In genomic region chr5:112636751-112637150, GRCh38 we compare ENCODE assay signal across 14 cellular contexts.
"Had no signal": no experiment of that assay in that cellular context is flagged by ENCODE, and none has a peak within 500 bp of the region (broad histone marks: within the 10 kb centered on the region; RNA-seq: fewer than 3 reads in every experiment).

No MANE protein-coding gene starts in this region.

- H3K36me3 ChIP-seq: adrenal gland, ovary, sigmoid colon, suprapubic skin had no signal

- H3K4me3 ChIP-seq: adrenal gland, ovary, sigmoid colon, suprapubic skin had no signal

- H3K4me1 ChIP-seq: adrenal gland, suprapubic skin had no signal

- H3K9me3 Mint-ChIP-seq: T-helper 2 cell treated with Interferon-gamma antibody and Interleukin-4, amounts not matched to agents 5 μg/mL and 100 μg/mL, for 36 hours had no signal

- H3K27ac Mint-ChIP-seq: T-helper 2 cell treated with Interferon-gamma antibody and Interleukin-4, amounts not matched to agents 5 μg/mL and 100 μg/mL, for 36 hours had no signal

- H3K27me3 ChIP-seq: adrenal gland, ovary, sigmoid colon, suprapubic skin had no signal

- H3K4me3 Mint-ChIP-seq: neural crest cell; T-helper 2 cell treated with Interferon-gamma antibody and Interleukin-4, amounts not matched to agents 5 μg/mL and 100 μg/mL, for 36 hours had no signal

- H3K27ac ChIP-seq: adrenal gland, ovary, sigmoid colon, suprapubic skin had no signal

- DNase-seq: activated CD4-positive, alpha-beta T cell treated with anti-CD3 and anti-CD28 coated beads, Interleukin-2, amount 50 U/mL, for 4 hours; activated naive CD4-positive, alpha-beta T cell treated with anti-CD3 and anti-CD28 coated beads, Interleukin-2, amount 50 U/mL, for 16 hours; activated T-cell treated with anti-CD3 and anti-CD28 coated beads, Interleukin-2, amount 50 U/mL, for 1 hour; foreskin fibroblast; islet precursor cell; ovary; sigmoid colon; stimulated activated CD4-positive, alpha-beta T cell treated with anti-CD3 and anti-CD28 coated beads, Interleukin-12 subunit alpha, Interleukin-12 subunit beta, amount 100 ng/mL, for 4 hours; stimulated activated naive CD4-positive, alpha-beta T cell had no signal

- H3K9me3 ChIP-seq: adrenal gland, ovary, sigmoid colon, suprapubic skin had no signal

- ATAC-seq: activated CD4-positive, CD25-positive, alpha-beta regulatory T cell treated with anti-CD3 and anti-CD28 coated beads, Interleukin-2, amount 50 U/mL, for 24 hours had no signal
